In genomic region chr6:128131566-128131965, GRCh38 we compare ENCODE assay signal across 1 cellular context.
A peak's percentile ranks its signal among the peaks of the same experiment; 100 is the strongest.
TF ChIP-seq lines count a peak whose summit lies in the region.

No MANE protein-coding gene starts in this region.

TF ChIP-seq in IMR-90, 13 proteins besides CTCF, POLR2A, EP300 and RAD21 (continued from another document):
- TF ChIP-seq MAZ (IDR thresholded peaks at IDR 0.05; ENCODE audit: borderline replicate concordance, low read depth, low read length): no peak
- no peak for TF ChIP-seq ELK1 (IDR thresholded peaks at IDR 0.05; ENCODE audit: borderline replicate concordance, low read depth, low read length)
- peak; percentile 43; the same call in 1 of the 2 replicates for TF ChIP-seq NFE2L2 (IDR thresholded peaks at IDR 0.05; ENCODE audit: low read depth, low read length)
- TF ChIP-seq USF2 (IDR thresholded peaks at IDR 0.05; ENCODE audit: low read depth, low read length): no peak
- peak; percentile 61 for TF ChIP-seq FOS (IDR thresholded peaks at IDR 0.05; ENCODE audit: low read depth, low read length)
- no peak for TF ChIP-seq RFX5 (IDR thresholded peaks at IDR 0.05; ENCODE audit: low read depth, low read length)
- TF ChIP-seq BHLHE40 (IDR thresholded peaks at IDR 0.05; ENCODE audit: low read depth, low read length): no peak; the same call in 1 of the 2 replicates
- TF ChIP-seq CEBPB (IDR thresholded peaks at IDR 0.05; ENCODE audit: low read depth, low read length): no peak
- no peak for TF ChIP-seq RCOR1 (IDR thresholded peaks at IDR 0.05; ENCODE audit: insufficient replicate concordance, low read length)
- TF ChIP-seq MAFK (IDR thresholded peaks at IDR 0.05; ENCODE audit: low read depth, low read length): peak; percentile 28; the same call in 1 of the 2 replicates
- TF ChIP-seq CHD1 (IDR thresholded peaks at IDR 0.05; ENCODE audit: low read depth, low read length): no peak
